8 cellular contexts compared by ENCODE assay signal in genomic region chr1:56577859-56578663, GRCh38. TPM values are rescaled to one million over a fixed set of nuclear protein-coding genes. Genes with fewer than 3 reads are reported as not detected.
DNase-seq lines count a peak whose midpoint lies in the region; ATAC-seq and TF ChIP-seq lines count a peak whose summit lies in the region.

No MANE protein-coding gene starts in this region.

- no peaks in the 10 kb centered on the region for H4K20me1 ChIP-seq in Karpas-422 (ENCODE audit: insufficient read depth, low read depth, low read length)

- H3K9me3 ChIP-seq in Karpas-422 (ENCODE audit: low read length) = no peaks in the 10 kb centered on the region

- H3K27me3 Mint-ChIP-seq in activated CD4-positive, alpha-beta T cell treated with anti-CD3 and anti-CD28 coated beads, Interleukin-2, amount 10 ng/mL, durations not matched to agents 7 days and 5 days = peaks cover 45% of the 10 kb centered on the region
- H3K27me3 Mint-ChIP-seq in nephron progenitor cell (ENCODE audit: low read depth, poor library complexity) = no peaks in the 10 kb centered on the region

- H3K27me3 ChIP-seq in Karpas-422 (ENCODE audit: low read length) = no peaks in the 10 kb centered on the region

- POLR2A ChIA-PET in activated CD4-positive, alpha-beta T cell treated with anti-CD3 and anti-CD28 coated beads, Interleukin-2, amount 10 ng/mL, durations not matched to agents 7 days and 5 days (lab: Charles Lee) = no interaction called here

- peaks cover 5% of the 10 kb centered on the region for H3K4me1 Mint-ChIP-seq in activated CD4-positive, alpha-beta T cell treated with anti-CD3 and anti-CD28 coated beads, Interleukin-2, amount 10 ng/mL, durations not matched to agents 7 days and 5 days
- peaks cover 52% of the 10 kb centered on the region for H3K4me1 Mint-ChIP-seq in nephron progenitor cell

- H3K4me3 ChIP-seq in Karpas-422 (ENCODE audit: low read length) = peak overlapping the region; percentile 76
- H3K4me3 ChIP-seq in fibroblast of the aortic adventitia (ENCODE audit: low read depth, low read length) = peak overlapping the region; percentile 94

- H2AFZ ChIP-seq in Karpas-422 (ENCODE audit: low read length) = peak overlapping the region; percentile 96

- CTCF ChIA-PET in activated CD4-positive, alpha-beta T cell treated with anti-CD3 and anti-CD28 coated beads, Interleukin-2, amount 10 ng/mL, durations not matched to agents 7 days and 5 days (lab: Charles Lee) = no interaction called here

- H3K79me2 ChIP-seq in Karpas-422 (ENCODE audit: low read length) = no peaks in the 10 kb centered on the region

- no peak for TF ChIP-seq CTCF in VCaP (conservative IDR thresholded peaks at IDR 0.05)
- no peak for TF ChIP-seq CTCF in fibroblast of the aortic adventitia (IDR thresholded peaks at IDR 0.05; ENCODE audit: insufficient read depth, low read length)
- no peak for TF ChIP-seq CTCF in nephron progenitor cell (IDR thresholded peaks at IDR 0.05)

- no peaks in the 10 kb centered on the region for H3K9me3 Mint-ChIP-seq in activated CD4-positive, alpha-beta T cell treated with anti-CD3 and anti-CD28 coated beads, Interleukin-2, amount 10 ng/mL, durations not matched to agents 7 days and 5 days
- H3K9me3 Mint-ChIP-seq in nephron progenitor cell = no peaks in the 10 kb centered on the region

- peak overlapping the region; percentile 50 for H3K27ac Mint-ChIP-seq in activated CD4-positive, alpha-beta T cell treated with anti-CD3 and anti-CD28 coated beads, Interleukin-2, amount 10 ng/mL, durations not matched to agents 7 days and 5 days
- H3K27ac Mint-ChIP-seq in nephron progenitor cell = peak overlapping the region; percentile 97

- DNase-seq in activated CD4-positive, alpha-beta T cell treated with anti-CD3 and anti-CD28 coated beads, Interleukin-2, amount 10 ng/mL, durations not matched to agents 7 days and 5 days = no peak
- DNase-seq in activated CD4-positive, alpha-beta T cell treated with anti-CD3 and anti-CD28 coated beads, Interleukin-2, amount 50 U/mL, for 1 hour = no peak
- peak; percentile 80 for DNase-seq in Karpas-422
- peak; percentile 52 for DNase-seq in fibroblast of the aortic adventitia (ENCODE audit: low read depth)
- DNase-seq in nephron progenitor cell = peak; percentile 68
- no peak for DNase-seq in GOT3 (lab: John Stamatoyannopoulos, UW)

- H3K4me2 ChIP-seq in Karpas-422 (ENCODE audit: low read depth, low read length, poor library complexity, severe bottlenecking) = peak overlapping the region; percentile 99

- peak overlapping the region; percentile 72 for H3K4me3 Mint-ChIP-seq in activated CD4-positive, alpha-beta T cell treated with anti-CD3 and anti-CD28 coated beads, Interleukin-2, amount 10 ng/mL, durations not matched to agents 7 days and 5 days
- peak overlapping the region; percentile 91 for H3K4me3 Mint-ChIP-seq in nephron progenitor cell

- no peaks in the 10 kb centered on the region for H3K9me2 ChIP-seq in Karpas-422 (replicated peaks; ENCODE audit: insufficient read depth, low read length)

- peaks cover 41% of the 10 kb centered on the region for H3K4me1 ChIP-seq in Karpas-422 (ENCODE audit: low read length)

- ATAC-seq in GM18517 (IDR thresholded peaks at IDR 0.05; ENCODE audit: unreplicated experiment) = no peak

- H3K36me3 Mint-ChIP-seq in activated CD4-positive, alpha-beta T cell treated with anti-CD3 and anti-CD28 coated beads, Interleukin-2, amount 10 ng/mL, durations not matched to agents 7 days and 5 days (ENCODE audit: low read depth) = no peaks in the 10 kb centered on the region
- peaks cover 4% of the 10 kb centered on the region for H3K36me3 Mint-ChIP-seq in nephron progenitor cell (ENCODE audit: low read depth)

- H3K27ac ChIP-seq in Karpas-422 (ENCODE audit: low read length) = no peak overlapping the region
- peak overlapping the region; percentile 93 for H3K27ac ChIP-seq in VCaP

- H3K36me3 ChIP-seq in Karpas-422 (ENCODE audit: insufficient read depth, low read length) = no peaks in the 10 kb centered on the region

- H3K9ac ChIP-seq in Karpas-422 (ENCODE audit: low read length) = peak overlapping the region; percentile 62

RNA-seq across cellular contexts. Expression of gene PLPP3, which starts 1.3 kb away (rescaled TPM):
- not detected for total RNA-seq in activated CD4-positive, alpha-beta T cell treated with anti-CD3 and anti-CD28 coated beads, Interleukin-2, amount 10 ng/mL, durations not matched to agents 7 days and 5 days
- total RNA-seq in Karpas-422 (2014; rRNA removed; shearing (Covaris generic); ENCODE audit: low replicate concordance) = 4.4 and 11.3 TPM in 2 replicates
- 45.7 and 270 TPM in 2 replicates for total RNA-seq in fibroblast of the aortic adventitia (ENCODE audit: low replicate concordance)

Comparison
In these comparisons a context has a peak if more than half of its experiments do, and no peak if none do; other contexts are left out.
1. DNase-seq: peak in Karpas-422 (single experiment), fibroblast of the aortic adventitia (single experiment) and nephron progenitor cell (single experiment); none in activated CD4-positive, alpha-beta T cell treated with anti-CD3 and anti-CD28 coated beads, Interleukin-2, amount 10 ng/mL, durations not matched to agents 7 days and 5 days (single experiment), activated CD4-positive, alpha-beta T cell treated with anti-CD3 and anti-CD28 coated beads, Interleukin-2, amount 50 U/mL, for 1 hour (single experiment) and GOT3 (single experiment).